1 cellular context compared by ENCODE assay signal in the genomic region with DNA sequence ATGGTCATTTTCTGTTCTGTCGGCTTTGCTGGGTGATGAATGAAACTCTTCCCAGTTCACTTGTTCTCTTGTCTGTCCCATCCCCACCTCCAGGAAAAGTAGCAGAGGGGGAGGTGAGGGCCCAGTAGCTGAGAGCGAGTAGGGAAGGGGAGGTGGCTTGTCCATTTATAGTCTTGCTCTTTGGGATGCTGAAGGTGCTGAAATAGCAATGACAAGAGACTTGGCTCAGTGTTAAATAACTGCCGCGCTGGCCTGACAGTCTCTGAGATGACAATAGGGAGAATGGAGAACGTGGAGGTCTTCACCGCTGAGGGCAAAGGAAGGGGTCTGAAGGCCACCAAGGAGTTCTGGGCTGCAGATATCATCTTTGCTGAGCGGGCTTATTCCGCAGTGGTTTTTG.
TF ChIP-seq lines count a peak whose summit lies in the region.

A gene (plus strand): TSS at position 228 of the 400 bp plus-strand sequence. CDS start 40 bp downstream, at position 268.

TF ChIP-seq in HepG2, 621 proteins besides CTCF, POLR2A, EP300 and RAD21:
- TF ChIP-seq MAFF (IDR thresholded peaks at IDR 0.05; ENCODE audit: low read depth, low read length) (peak; percentile 30; the same call in 1 of the 2 replicates), RFX3 (CRISPR knock-in tag; IDR thresholded peaks at IDR 0.05) (no peak), MAFK (conservative IDR thresholded peaks at IDR 0.05 in 1 of 2, IDR thresholded peaks at IDR 0.05 in 1 of 2; ENCODE audit: low read length in 2 of 2) (peak; percentile 41 to 57; a peak in 3 of 4 replicates), ZNF354B (CRISPR knock-in tag; IDR thresholded peaks at IDR 0.05) (no peak)
